Comparison of ENCODE assay signal across 7 cellular contexts in the genomic region with DNA sequence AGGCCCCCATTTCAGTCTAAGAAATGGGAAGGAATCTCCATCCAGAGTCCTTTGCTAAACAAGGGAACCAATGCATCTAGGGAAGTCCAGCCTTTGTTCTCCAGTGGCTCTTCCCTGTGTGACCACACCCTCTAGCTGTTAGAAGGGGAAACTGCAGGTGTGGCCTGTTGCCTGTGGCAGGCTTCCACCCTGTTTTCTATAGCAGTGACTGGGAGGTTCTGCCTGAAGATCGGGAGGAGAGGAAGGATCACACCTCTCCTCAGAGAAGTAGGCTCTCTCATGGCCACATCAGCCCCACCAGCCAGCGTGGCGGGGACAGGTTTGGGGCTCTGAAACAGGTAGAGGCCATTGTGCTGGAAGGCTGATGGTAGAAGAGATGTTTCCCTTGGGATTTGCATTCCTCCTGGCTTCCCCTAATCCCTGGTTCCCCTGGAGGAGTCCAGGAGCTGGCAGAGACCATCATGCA. TPM values are rescaled to one million over a fixed set of nuclear protein-coding genes. Genes with fewer than 3 reads are reported as not detected.
DNase-seq lines count a peak whose midpoint lies in the region; ATAC-seq, FAIRE-seq and TF ChIP-seq lines count a peak whose summit lies in the region.

No MANE protein-coding gene starts in this region.

- no peaks in the 10 kb centered on the region for H3K27me3 ChIP-seq in DOHH2 (ENCODE audit: control insufficient read depth, low read length)
- no peaks in the 10 kb centered on the region for H3K27me3 ChIP-seq in bronchial epithelial cell (ENCODE audit: control insufficient read depth, insufficient read depth, low read length)
- no peaks in the 10 kb centered on the region for H3K27me3 ChIP-seq in subcutaneous abdominal adipose tissue (ENCODE audit: control insufficient read depth in 5 of 5, insufficient read depth in 4 of 5, low read length in 5 of 5)

- H4K20me1 ChIP-seq in DOHH2 (ENCODE audit: control insufficient read depth, insufficient read depth, low read depth, low read length): no peaks in the 10 kb centered on the region

- no peaks in the 10 kb centered on the region for H3K27me3 Mint-ChIP-seq in HFFc6 (ENCODE audit: insufficient read depth)

- no peaks in the 10 kb centered on the region for H3K79me2 ChIP-seq in DOHH2 (ENCODE audit: control insufficient read depth, low read length)

- no peak overlapping the region for H3K27ac Mint-ChIP-seq in HFFc6

- no peaks in the 10 kb centered on the region for H3K9me2 ChIP-seq in DOHH2 (replicated peaks; ENCODE audit: control insufficient read depth, low read length)

- H3K36me3 ChIP-seq in DOHH2 (ENCODE audit: control insufficient read depth, low read length): no peaks in the 10 kb centered on the region
- peaks cover 10% of the 10 kb centered on the region for H3K36me3 ChIP-seq in bronchial epithelial cell (ENCODE audit: control insufficient read depth, insufficient read depth, low read length)
- peaks cover 0 to 37% (median 6%) of the 10 kb centered on the region in 5 donors for H3K36me3 ChIP-seq in subcutaneous abdominal adipose tissue (ENCODE audit: control insufficient read depth in 5 of 5, insufficient read depth in 5 of 5, low read length in 5 of 5)

- peaks cover 6% of the 10 kb centered on the region; the same call in 1 of the 2 replicates for H3K4me1 ChIP-seq in DOHH2 (ENCODE audit: control insufficient read depth, low read length)
- H3K4me1 ChIP-seq in subcutaneous abdominal adipose tissue (ENCODE audit: control insufficient read depth in 5 of 5, insufficient read depth in 5 of 5, low read length in 5 of 5): peaks cover 22 to 78% (median 76%) of the 10 kb centered on the region in 5 donors

- H3K36me3 Mint-ChIP-seq in HFFc6 (ENCODE audit: low read depth): peaks cover 6% of the 10 kb centered on the region

- no peaks in the 10 kb centered on the region for H3K9me3 Mint-ChIP-seq in HFFc6

- no peaks in the 10 kb centered on the region for H3F3A ChIP-seq in DOHH2 (ENCODE audit: control insufficient read depth, insufficient read depth)

- H3K4me2 ChIP-seq in DOHH2 (ENCODE audit: low read length): no peak overlapping the region

- no peak for FAIRE-seq in bronchial epithelial cell (lab: Jason Lieb, UNC)

- TF ChIP-seq CTCF in DOHH2 (IDR thresholded peaks at IDR 0.05; ENCODE audit: low read depth, low read length, poor library complexity, severe bottlenecking) (peak; percentile 90), HFFc6 (IDR thresholded peaks at IDR 0.05) (peak; percentile 89), bronchial epithelial cell (IDR thresholded peaks at IDR 0.05; ENCODE audit: insufficient read depth, low read length, severe bottlenecking) (peak; percentile 93)

- H3K4me3 ChIP-seq in DOHH2 (ENCODE audit: low read length) (no peak overlapping the region), bronchial epithelial cell (ENCODE audit: low read depth, low read length) (no peak overlapping the region), subcutaneous abdominal adipose tissue (ENCODE audit: low read depth in 1 of 5, low read length in 5 of 5) (no peak overlapping the region)

- H3K4me3 Mint-ChIP-seq in HFFc6: no peak overlapping the region

- DNase-seq in HFFc6 (peak; percentile 55), NOMO-1 treated with DMSO at 0.1 percent for 48 hours (lab: John Stamatoyannopoulos, UW; ENCODE audit: unreplicated experiment) (peak; percentile 43), bronchial epithelial cell (ENCODE audit: low read depth) (peak; percentile 60), kidney tubule cell (ENCODE audit: low spot score) (peak; percentile 75)

- H3K27ac ChIP-seq in DOHH2 (ENCODE audit: low read depth, low read length): no peak overlapping the region
- H3K27ac ChIP-seq in subcutaneous abdominal adipose tissue (ENCODE audit: low read depth, low read length): peak overlapping the region; percentile 98

- H3K9me3 ChIP-seq in DOHH2 (ENCODE audit: control insufficient read depth, insufficient read depth, low read length) (no peaks in the 10 kb centered on the region), subcutaneous abdominal adipose tissue (ENCODE audit: control insufficient read depth in 5 of 5, low read length in 5 of 5) (no peaks in the 10 kb centered on the region)

- peaks cover 50% of the 10 kb centered on the region for H3K4me1 Mint-ChIP-seq in HFFc6 (ENCODE audit: low read depth)

- ATAC-seq in HG03457 (IDR thresholded peaks at IDR 0.05; ENCODE audit: unreplicated experiment): no peak

- no peak overlapping the region for H3K9ac ChIP-seq in subcutaneous abdominal adipose tissue (ENCODE audit: low read length in 5 of 5)

RNA-seq across cellular contexts. Expression of a gene that starts 47.7 kb away (rescaled TPM):
- 100 to 1,000 TPM; 123 to 148 (median 135) TPM for total RNA-seq in HFFc6 (2021; fragmentation: NEBNext Ultra II Directional; extraction: Animal tissue kit (Norgen Biotek cat#: 25700))
- 31.1 and 41.2 TPM in 2 replicates for total RNA-seq in bronchial epithelial cell
